9 cellular contexts compared by ENCODE assay signal in genomic region chr12:7374423-7375144, GRCh38.
DNase-seq lines count a peak whose midpoint lies in the region; ATAC-seq lines count a peak whose summit lies in the region.
"Had no signal": no experiment of that assay in that cellular context is flagged by ENCODE, and none has a peak within 500 bp of the region (broad histone marks: within the 10 kb centered on the region; RNA-seq: fewer than 3 reads in every experiment).

No MANE protein-coding gene starts in this region.

- no peak overlapping the region for H3K4me3 Mint-ChIP-seq in activated naive CD4-positive, alpha-beta T cell treated with anti-CD3 and anti-CD28 coated beads, Interleukin-2, amount 10 ng/mL, durations not matched to agents 7 days and 5 days
- H3K4me3 Mint-ChIP-seq in activated naive CD8-positive, alpha-beta T cell treated with anti-CD3 and anti-CD28 coated beads, Interleukin-2, amount 50 U/mL, for 24 hours = no peak overlapping the region
- H3K4me3 Mint-ChIP-seq: activated naive CD4-positive, alpha-beta T cell treated with anti-CD3 and anti-CD28 coated beads, Interleukin-2, amount 50 U/mL, for 24 hours had no signal

- CTCF ChIA-PET in activated naive CD4-positive, alpha-beta T cell treated with anti-CD3 and anti-CD28 coated beads, Interleukin-2, amount 10 ng/mL, durations not matched to agents 7 days and 5 days (lab: Charles Lee) = no interaction called here

- H3K4me1 Mint-ChIP-seq in activated naive CD4-positive, alpha-beta T cell treated with anti-CD3 and anti-CD28 coated beads, Interleukin-2, amount 10 ng/mL, durations not matched to agents 7 days and 5 days = no peaks in the 10 kb centered on the region
- no peaks in the 10 kb centered on the region for H3K4me1 Mint-ChIP-seq in activated naive CD8-positive, alpha-beta T cell treated with anti-CD3 and anti-CD28 coated beads, Interleukin-2, amount 50 U/mL, for 24 hours
- H3K4me1 Mint-ChIP-seq: activated naive CD4-positive, alpha-beta T cell treated with anti-CD3 and anti-CD28 coated beads, Interleukin-2, amount 50 U/mL, for 24 hours had no signal

- H3K27me3 Mint-ChIP-seq in activated naive CD4-positive, alpha-beta T cell treated with anti-CD3 and anti-CD28 coated beads, Interleukin-2, amount 10 ng/mL, durations not matched to agents 7 days and 5 days = peaks cover 13% of the 10 kb centered on the region
- peaks cover 8% of the 10 kb centered on the region for H3K27me3 Mint-ChIP-seq in activated naive CD8-positive, alpha-beta T cell treated with anti-CD3 and anti-CD28 coated beads, Interleukin-2, amount 50 U/mL, for 24 hours

- H3K9me3 Mint-ChIP-seq in activated naive CD4-positive, alpha-beta T cell treated with anti-CD3 and anti-CD28 coated beads, Interleukin-2, amount 10 ng/mL, durations not matched to agents 7 days and 5 days = no peaks in the 10 kb centered on the region
- no peaks in the 10 kb centered on the region for H3K9me3 Mint-ChIP-seq in activated naive CD8-positive, alpha-beta T cell treated with anti-CD3 and anti-CD28 coated beads, Interleukin-2, amount 50 U/mL, for 24 hours

- peak; percentile 46 for ATAC-seq in activated naive CD8-positive, alpha-beta T cell treated with anti-CD3 and anti-CD28 coated beads, Interleukin-2, amount 50 U/mL, for 24 hours
- ATAC-seq in left lobe of liver (peak; percentile 99), HG03571 (IDR thresholded peaks at IDR 0.05; ENCODE audit: unreplicated experiment) (no peak), HG03135 (IDR thresholded peaks at IDR 0.05; ENCODE audit: unreplicated experiment) (no peak)

- DNase-seq in activated naive CD4-positive, alpha-beta T cell treated with anti-CD3 and anti-CD28 coated beads, Interleukin-2, amount 10 ng/mL, durations not matched to agents 7 days and 5 days = peak; percentile 35
- DNase-seq in activated naive CD4-positive, alpha-beta T cell (lab: John Stamatoyannopoulos, UW) = no peak
- DNase-seq in NCI-H1105 treated with DMSO at 0.1 percent for 48 hours (lab: John Stamatoyannopoulos, UW) (peak; percentile 5), left lobe of liver (ENCODE audit: low spot score) (peak; percentile 77), NCI-H446 treated with DMSO at 0.1 percent for 48 hours (lab: John Stamatoyannopoulos, UW) (no peak)
- DNase-seq in activated naive CD8-positive, alpha-beta T cell treated with anti-CD3 and anti-CD28 coated beads, Interleukin-2, amount 50 U/mL, for 24 hours = peak; percentile 30

- no peak overlapping the region for H3K27ac Mint-ChIP-seq in activated naive CD4-positive, alpha-beta T cell treated with anti-CD3 and anti-CD28 coated beads, Interleukin-2, amount 10 ng/mL, durations not matched to agents 7 days and 5 days
- no peak overlapping the region for H3K27ac Mint-ChIP-seq in activated naive CD8-positive, alpha-beta T cell treated with anti-CD3 and anti-CD28 coated beads, Interleukin-2, amount 50 U/mL, for 24 hours
- H3K27ac Mint-ChIP-seq: activated naive CD4-positive, alpha-beta T cell treated with anti-CD3 and anti-CD28 coated beads, Interleukin-2, amount 50 U/mL, for 24 hours had no signal

- H3K36me3 Mint-ChIP-seq in activated naive CD4-positive, alpha-beta T cell treated with anti-CD3 and anti-CD28 coated beads, Interleukin-2, amount 10 ng/mL, durations not matched to agents 7 days and 5 days = no peaks in the 10 kb centered on the region
- no peaks in the 10 kb centered on the region for H3K36me3 Mint-ChIP-seq in activated naive CD8-positive, alpha-beta T cell treated with anti-CD3 and anti-CD28 coated beads, Interleukin-2, amount 50 U/mL, for 24 hours (ENCODE audit: low read depth)
- H3K36me3 Mint-ChIP-seq: activated naive CD4-positive, alpha-beta T cell treated with anti-CD3 and anti-CD28 coated beads, Interleukin-2, amount 50 U/mL, for 24 hours had no signal

Comparison
In these comparisons a context has a peak if more than half of its experiments do, and no peak if none do; other contexts are left out.
1. DNase-seq: peak in activated naive CD4-positive, alpha-beta T cell treated with anti-CD3 and anti-CD28 coated beads, Interleukin-2, amount 10 ng/mL, durations not matched to agents 7 days and 5 days (single experiment), NCI-H1105 treated with DMSO at 0.1 percent for 48 hours (single experiment), activated naive CD8-positive, alpha-beta T cell treated with anti-CD3 and anti-CD28 coated beads, Interleukin-2, amount 50 U/mL, for 24 hours (single experiment) and left lobe of liver (single experiment); none in activated naive CD4-positive, alpha-beta T cell (0 of 4) and NCI-H446 treated with DMSO at 0.1 percent for 48 hours (single experiment).
2. ATAC-seq: peak in activated naive CD8-positive, alpha-beta T cell treated with anti-CD3 and anti-CD28 coated beads, Interleukin-2, amount 50 U/mL, for 24 hours (single experiment) and left lobe of liver (single experiment); none in HG03571 (single experiment) and HG03135 (single experiment).